Comparison of ENCODE assay signal across 9 cellular contexts in genomic region chr1:115052454-115053083, GRCh38. TPM values are rescaled to one million over a fixed set of nuclear protein-coding genes. Genes with fewer than 3 reads are reported as not detected.
DNase-seq lines count a peak whose midpoint lies in the region; ATAC-seq and TF ChIP-seq lines count a peak whose summit lies in the region.
"Had no signal": no experiment of that assay in that cellular context is flagged by ENCODE, and none has a peak within 500 bp of the region (broad histone marks: within the 10 kb centered on the region; RNA-seq: fewer than 3 reads in every experiment).

No MANE protein-coding gene starts in this region.

- DNase-seq in A673 (ENCODE audit: low spot score): peak; percentile 76
- DNase-seq in NCI-H2171 (lab: John Stamatoyannopoulos, UW): peak; percentile 47
- no peak for DNase-seq in activated B cell treated with CpG ODN at 0.5 μM for 24 hours
- peak; percentile 63 for DNase-seq in colonic mucosa
- no peak for DNase-seq in left lung
- peak; percentile 67 for DNase-seq in stimulated activated CD8-positive, alpha-beta memory T cell treated with anti-CD3 and anti-CD28 coated beads, Interleukin-4, amount 100 ng/mL, for 48 hours

- H3K27ac ChIP-seq in A673 (ENCODE audit: low read depth, low read length, poor library complexity, severe bottlenecking) (no peak overlapping the region), colonic mucosa (no peak overlapping the region), left lung (no peak overlapping the region)

- H3K9ac ChIP-seq in colonic mucosa (ENCODE audit: low read depth in 2 of 2, low read length in 2 of 2): no peak overlapping the region

- TF ChIP-seq CTCF in A673 (conservative IDR thresholded peaks at IDR 0.05; ENCODE audit: low read depth, low read length) (peak; percentile 94), activated B cell treated with CpG ODN at 0.5 μM for 24 hours (IDR thresholded peaks at IDR 0.05) (peak; percentile 93), colonic mucosa (IDR thresholded peaks at IDR 0.05) (peak; percentile 73), left lung (IDR thresholded peaks at IDR 0.05) (peak; percentile 91 to 92)

- ATAC-seq in GM18502 (IDR thresholded peaks at IDR 0.05; ENCODE audit: poor library complexity, unreplicated experiment) (peak; percentile 95), HG02981 (IDR thresholded peaks at IDR 0.05; ENCODE audit: unreplicated experiment) (peak; percentile 87), activated B cell treated with CpG ODN at 0.5 μM for 24 hours (ENCODE audit: low read depth) (peak; percentile 75), left lung (peak; percentile 97)

- H3K27me3 ChIP-seq in A673 (replicated peaks; ENCODE audit: insufficient read depth, low read depth, low read length, poor library complexity) (no peaks in the 10 kb centered on the region), colonic mucosa (no peaks in the 10 kb centered on the region), left lung (no peaks in the 10 kb centered on the region)

- no peaks in the 10 kb centered on the region for H3K36me3 Mint-ChIP-seq in activated B cell treated with CpG ODN at 0.5 μM for 24 hours (ENCODE audit: low read depth)

- H3K9me3 ChIP-seq in A673 (ENCODE audit: low read depth, low read length, poor library complexity, severe bottlenecking): no peaks in the 10 kb centered on the region
- H3K9me3 ChIP-seq in colonic mucosa: no peaks in the 10 kb centered on the region
- no peaks in the 10 kb centered on the region for H3K9me3 ChIP-seq in left lung

- no peaks in the 10 kb centered on the region for H3K4me1 Mint-ChIP-seq in activated B cell treated with CpG ODN at 0.5 μM for 24 hours

- no peak overlapping the region for H3K4me3 Mint-ChIP-seq in activated B cell treated with CpG ODN at 0.5 μM for 24 hours

- no peak overlapping the region for H3K4me3 ChIP-seq in A673 (ENCODE audit: low read depth, low read length, poor library complexity, severe bottlenecking)
- H3K4me3 ChIP-seq in colonic mucosa: no peak overlapping the region
- no peak overlapping the region for H3K4me3 ChIP-seq in left lung

- H3K27me3 Mint-ChIP-seq in activated B cell treated with CpG ODN at 0.5 μM for 24 hours: peaks cover 2% of the 10 kb centered on the region

- no peaks in the 10 kb centered on the region for H3K36me3 ChIP-seq in A673 (ENCODE audit: insufficient read depth, low read length, poor library complexity, severe bottlenecking)
- no peaks in the 10 kb centered on the region for H3K36me3 ChIP-seq in colonic mucosa
- H3K36me3 ChIP-seq in left lung: peaks cover 0 to 29% of the 10 kb centered on the region in 2 donors

- H3K27ac Mint-ChIP-seq in activated B cell treated with CpG ODN at 0.5 μM for 24 hours: no peak overlapping the region

- POLR2A ChIA-PET in A673 (lab: Charles Lee; ENCODE audit: low non-redundant PET) (no interaction called here), activated B cell treated with CpG ODN at 0.5 μM for 24 hours (lab: Charles Lee) (no interaction called here)

- H3K9me3 Mint-ChIP-seq in activated B cell treated with CpG ODN at 0.5 μM for 24 hours: no peaks in the 10 kb centered on the region

- H3K4me1 ChIP-seq in A673 (ENCODE audit: insufficient read depth, low read length, poor library complexity, severe bottlenecking): no peaks in the 10 kb centered on the region
- H3K4me1 ChIP-seq in colonic mucosa: no peaks in the 10 kb centered on the region
- no peaks in the 10 kb centered on the region for H3K4me1 ChIP-seq in left lung

- CTCF ChIA-PET in A673 (lab: Charles Lee): interaction anchor here (0.6 to 0.8 kb wide), 3 partner anchors 10 to 487 kb away, joined by 3 to 4 read pairs (median 3); no protein-coding TSS in a partner anchor
- CTCF ChIA-PET in activated B cell treated with CpG ODN at 0.5 μM for 24 hours (lab: Charles Lee): interaction anchor here (0.6 to 2.5 kb wide), 14 partner anchors 9 to 1074 kb away, joined by 3 to 15 read pairs (median 4); partner anchors contain the start of gene OLFML3

- BruUV-seq in A673 (replicated peaks; lab: Mats Ljungman, UMichigan): no TSS peak

- intact Hi-C loops in A673 (cut with micrococcal nuclease; ENCODE audit: unreplicated experiment): loop anchor here (1.0 to 10.0 kb wide), 3 partner anchors 60 to 708 kb away; no protein-coding TSS in a partner anchor
- intact Hi-C loops in activated B cell treated with CpG ODN at 0.5 μM for 24 hours (cut with micrococcal nuclease): loop anchor here (1.0 to 5.0 kb wide), 4 partner anchors 60 to 1074 kb away; no protein-coding TSS in a partner anchor
- intact Hi-C loops in colonic mucosa (cut with DNase I): loop anchor here (5.0 kb wide), 1 partner anchor 705 kb away; no protein-coding TSS in a partner anchor
- intact Hi-C loops in left lung (cut with DNase I): loop anchor here in 1 of 2 donors (10.0 kb wide), 1 partner anchor 68 kb away; no protein-coding TSS in a partner anchor

RNA-seq across cellular contexts. Expression of gene TSHB, which starts 22.9 kb away (rescaled TPM):
- total RNA-seq in A673 (2021) (not detected in 2 replicates), activated B cell treated with CpG ODN at 0.5 μM for 24 hours (not detected in 2 replicates), colonic mucosa (not detected), left lung (not detected)
- total RNA-seq: mononuclear cell had no signal

RNA-seq across cellular contexts. Expression of gene TSPAN2, which starts 36.7 kb away (rescaled TPM):
- total RNA-seq in A673 (2021) (1.9 and 2.8 TPM in 2 replicates), activated B cell treated with CpG ODN at 0.5 μM for 24 hours (0.91 TPM in 1 of 2 replicates, not detected in the other), colonic mucosa (10 to 100 TPM in 1 of 2 donors, 1 to 10 TPM in 1; 2.1 to 14.6 TPM), left lung (10 to 100 TPM in 1 of 2 donors, 1 to 10 TPM in 1; 8.7 to 10.6 TPM)

Comparison
In these comparisons a context has a peak if more than half of its experiments do, and no peak if none do; other contexts are left out.
1. DNase-seq: peak in A673 (single experiment), NCI-H2171 (single experiment), colonic mucosa (single experiment) and stimulated activated CD8-positive, alpha-beta memory T cell treated with anti-CD3 and anti-CD28 coated beads, Interleukin-4, amount 100 ng/mL, for 48 hours (single experiment); none in activated B cell treated with CpG ODN at 0.5 μM for 24 hours (single experiment) and left lung (0 of 2).
2. Peak in every context shown above with its lines, with median percentiles within 50 percentile points of each other: CTCF ChIP-seq and ATAC-seq.